2 cellular contexts compared by ENCODE assay signal in the genomic region with DNA sequence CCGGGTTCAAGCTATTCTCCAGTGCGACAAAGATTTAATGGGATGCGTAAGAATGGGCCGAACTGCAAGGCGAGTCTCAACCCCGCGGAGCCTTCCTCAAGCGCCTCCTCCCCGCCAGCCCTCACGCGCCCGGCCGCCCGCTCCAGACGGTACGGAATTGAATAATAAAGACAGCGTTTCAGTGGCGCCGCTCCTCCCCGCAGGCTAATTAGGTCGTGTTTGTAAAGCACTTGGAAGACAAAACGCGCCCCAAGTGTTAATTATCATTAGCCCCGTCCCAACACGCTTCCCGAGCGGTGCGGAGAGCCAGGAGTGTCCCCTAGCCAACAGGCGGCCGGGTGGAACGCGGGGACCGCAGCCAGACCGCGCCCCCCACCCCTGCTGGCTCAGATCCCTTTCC.
TF ChIP-seq lines count a peak whose summit lies in the region.

No MANE protein-coding gene starts in this region.

TF ChIP-seq in H1, 55 proteins besides CTCF, POLR2A, EP300 and RAD21:
- TF ChIP-seq TBP (IDR thresholded peaks at IDR 0.05; ENCODE audit: low read depth, low read length): no peak
- TF ChIP-seq GTF2F1 (IDR thresholded peaks at IDR 0.05; ENCODE audit: borderline replicate concordance, low read depth, low read length): no peak
- no peak for TF ChIP-seq SAP30 (IDR thresholded peaks at IDR 0.05; ENCODE audit: insufficient read depth, insufficient replicate concordance, low read length)
- peak; percentile 72; the same call in 1 of the 2 replicates for TF ChIP-seq TCF12 (IDR thresholded peaks at IDR 0.05; ENCODE audit: low read depth, low read length)
- no peak for TF ChIP-seq RFX5 (IDR thresholded peaks at IDR 0.05; ENCODE audit: borderline replicate concordance, low read depth, low read length)
- peak; percentile 33; the same call in 1 of the 2 replicates for TF ChIP-seq POU5F1 (IDR thresholded peaks at IDR 0.05; ENCODE audit: low read depth, low read length)
- no peak for TF ChIP-seq RNF2 (IDR thresholded peaks at IDR 0.05; ENCODE audit: borderline replicate concordance, low read depth, low read length, missing control alignments, poor library complexity, severe bottlenecking)
- no peak for TF ChIP-seq YY1 (IDR thresholded peaks at IDR 0.05; ENCODE audit: low read depth, low read length)
- TF ChIP-seq, protein P1, sequence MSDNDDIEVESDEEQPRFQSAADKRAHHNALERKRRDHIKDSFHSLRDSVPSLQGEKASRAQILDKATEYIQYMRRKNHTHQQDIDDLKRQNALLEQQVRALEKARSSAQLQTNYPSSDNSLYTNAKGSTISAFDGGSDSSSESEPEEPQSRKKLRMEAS (IDR thresholded peaks at IDR 0.05): peak; percentile 37
- 0 out of 2 replicates have a peak, but pooled peaks have one; percentile 62 for TF ChIP-seq GABPA (IDR thresholded peaks at IDR 0.05; ENCODE audit: borderline replicate concordance, insufficient read depth, low read length)
- TF ChIP-seq TAF7 (optimal IDR thresholded peaks at IDR 0.05; ENCODE audit: borderline replicate concordance, low read depth, low read length): no peak
- TF ChIP-seq EGR1 (IDR thresholded peaks at IDR 0.05; ENCODE audit: borderline replicate concordance, low read depth, low read length): no peak
- TF ChIP-seq SP1 (IDR thresholded peaks at IDR 0.05; ENCODE audit: low read depth, low read length): 0 out of 2 replicates have a peak, but pooled peaks have one; percentile 56
- TF ChIP-seq CBX5 (IDR thresholded peaks at IDR 0.05; ENCODE audit: low read depth, low read length): no peak
- TF ChIP-seq, protein P2, sequence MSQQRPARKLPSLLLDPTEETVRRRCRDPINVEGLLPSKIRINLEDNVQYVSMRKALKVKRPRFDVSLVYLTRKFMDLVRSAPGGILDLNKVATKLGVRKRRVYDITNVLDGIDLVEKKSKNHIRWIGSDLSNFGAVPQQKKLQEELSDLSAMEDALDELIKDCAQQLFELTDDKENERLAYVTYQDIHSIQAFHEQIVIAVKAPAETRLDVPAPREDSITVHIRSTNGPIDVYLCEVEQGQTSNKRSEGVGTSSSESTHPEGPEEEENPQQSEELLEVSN (IDR thresholded peaks at IDR 0.05): peak; percentile 27; the same call in 1 of the 2 replicates
- no peak for TF ChIP-seq KDM5A (IDR thresholded peaks at IDR 0.05; ENCODE audit: low read length)
- peak; percentile 95 for TF ChIP-seq NANOG (IDR thresholded peaks at IDR 0.05; ENCODE audit: insufficient read depth, low read depth, low read length, poor library complexity, severe bottlenecking)
- peak in 1 of 2 experiments; percentile 54; a peak in 1 of 4 replicates for TF ChIP-seq HDAC2 (IDR thresholded peaks at IDR 0.05; ENCODE audit: borderline replicate concordance in 1 of 2, low read depth in 2 of 2, low read length in 2 of 2)

TF ChIP-seq in neural cell, 6 proteins besides CTCF, POLR2A, EP300 and RAD21:
- TF ChIP-seq SMC3 (conservative IDR thresholded peaks at IDR 0.05; ENCODE audit: poor library complexity): no peak
- no peak for TF ChIP-seq POLR2AphosphoS5 (IDR thresholded peaks at IDR 0.05)
- TF ChIP-seq EZH2 (IDR thresholded peaks at IDR 0.05; ENCODE audit: borderline replicate concordance, insufficient read depth, low read length, poor library complexity, severe bottlenecking): no peak
- TF ChIP-seq, protein P3, sequence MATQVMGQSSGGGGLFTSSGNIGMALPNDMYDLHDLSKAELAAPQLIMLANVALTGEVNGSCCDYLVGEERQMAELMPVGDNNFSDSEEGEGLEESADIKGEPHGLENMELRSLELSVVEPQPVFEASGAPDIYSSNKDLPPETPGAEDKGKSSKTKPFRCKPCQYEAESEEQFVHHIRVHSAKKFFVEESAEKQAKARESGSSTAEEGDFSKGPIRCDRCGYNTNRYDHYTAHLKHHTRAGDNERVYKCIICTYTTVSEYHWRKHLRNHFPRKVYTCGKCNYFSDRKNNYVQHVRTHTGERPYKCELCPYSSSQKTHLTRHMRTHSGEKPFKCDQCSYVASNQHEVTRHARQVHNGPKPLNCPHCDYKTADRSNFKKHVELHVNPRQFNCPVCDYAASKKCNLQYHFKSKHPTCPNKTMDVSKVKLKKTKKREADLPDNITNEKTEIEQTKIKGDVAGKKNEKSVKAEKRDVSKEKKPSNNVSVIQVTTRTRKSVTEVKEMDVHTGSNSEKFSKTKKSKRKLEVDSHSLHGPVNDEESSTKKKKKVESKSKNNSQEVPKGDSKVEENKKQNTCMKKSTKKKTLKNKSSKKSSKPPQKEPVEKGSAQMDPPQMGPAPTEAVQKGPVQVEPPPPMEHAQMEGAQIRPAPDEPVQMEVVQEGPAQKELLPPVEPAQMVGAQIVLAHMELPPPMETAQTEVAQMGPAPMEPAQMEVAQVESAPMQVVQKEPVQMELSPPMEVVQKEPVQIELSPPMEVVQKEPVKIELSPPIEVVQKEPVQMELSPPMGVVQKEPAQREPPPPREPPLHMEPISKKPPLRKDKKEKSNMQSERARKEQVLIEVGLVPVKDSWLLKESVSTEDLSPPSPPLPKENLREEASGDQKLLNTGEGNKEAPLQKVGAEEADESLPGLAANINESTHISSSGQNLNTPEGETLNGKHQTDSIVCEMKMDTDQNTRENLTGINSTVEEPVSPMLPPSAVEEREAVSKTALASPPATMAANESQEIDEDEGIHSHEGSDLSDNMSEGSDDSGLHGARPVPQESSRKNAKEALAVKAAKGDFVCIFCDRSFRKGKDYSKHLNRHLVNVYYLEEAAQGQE (IDR thresholded peaks at IDR 0.05; ENCODE audit: borderline replicate concordance): no peak
- TF ChIP-seq TAF1 (IDR thresholded peaks at IDR 0.05; ENCODE audit: low read depth): no peak
- no peak for TF ChIP-seq MXI1 (conservative IDR thresholded peaks at IDR 0.05; ENCODE audit: poor library complexity, severe bottlenecking)
